Comparison of ENCODE assay signal across 1 cellular context in genomic region chr2:227325056-227325823, GRCh38.
TF ChIP-seq lines count a peak whose summit lies in the region.

MFF (plus strand) TSS chr2:227325251; CDS start chr2:227330666, 5,415 bp downstream.

TF ChIP-seq in K562, 482 proteins besides CTCF, POLR2A, EP300 and RAD21 (continued from another document and continues in another):
- TF ChIP-seq MAZ (CRISPR knock-in tag; conservative IDR thresholded peaks at IDR 0.05 in 1 of 2, IDR thresholded peaks at IDR 0.05 in 1 of 2) (peak; percentile 57 to 72; a peak in 3 of 4 replicates), TFE3 (CRISPR knock-in tag; IDR thresholded peaks at IDR 0.05) (peak; percentile 98), ZSCAN32 (CRISPR knock-in tag; IDR thresholded peaks at IDR 0.05) (no peak), PPARD (CRISPR knock-in tag; IDR thresholded peaks at IDR 0.05) (no peak), CC2D1A (IDR thresholded peaks at IDR 0.05) (no peak), ZNF584 (CRISPR knock-in tag; IDR thresholded peaks at IDR 0.05; ENCODE audit: low read depth) (no peak), ZNF277 (CRISPR knock-in tag; IDR thresholded peaks at IDR 0.05; ENCODE audit: borderline replicate concordance) (no peak), ZBTB7A (IDR thresholded peaks at IDR 0.05; ENCODE audit: borderline replicate concordance, control insufficient read depth, low read depth, low read length) (peak; percentile 71), NRF1 (conservative IDR thresholded peaks at IDR 0.05 in 1 of 2, IDR thresholded peaks at IDR 0.05 in 1 of 2) (peak; percentile 46 to 57; a peak in 3 of 4 replicates), GTF2B (IDR thresholded peaks at IDR 0.05; ENCODE audit: extremely low read depth, insufficient read length) (no peak), MCM7 (IDR thresholded peaks at IDR 0.05) (no peak), CBX5 (IDR thresholded peaks at IDR 0.05; ENCODE audit: borderline replicate concordance, low read depth) (0 out of 2 replicates have a peak, but pooled peaks have one; percentile 60), PYGO2 (tag; IDR thresholded peaks at IDR 0.05) (no peak), BCL6 (CRISPR knock-in tag; IDR thresholded peaks at IDR 0.05) (no peak), ZBED1 (IDR thresholded peaks at IDR 0.05) (no peak), MTA2 (IDR thresholded peaks at IDR 0.05; ENCODE audit: low read depth) (no peak), NR2F6 (CRISPR knock-in tag; IDR thresholded peaks at IDR 0.05) (no peak), NFATC3 (IDR thresholded peaks at IDR 0.05) (no peak), ZNF253 (CRISPR knock-in tag; conservative IDR thresholded peaks at IDR 0.05) (no peak), CHD2 (IDR thresholded peaks at IDR 0.05; ENCODE audit: low read depth, low read length) (no peak), MLLT1 (IDR thresholded peaks at IDR 0.05) (peak in 1 of 2 experiments; percentile 83; a peak in 2 of 4 replicates), MNT (conservative IDR thresholded peaks at IDR 0.05) (peak; percentile 61 to 79), L3MBTL2 (IDR thresholded peaks at IDR 0.05) (peak; percentile 92), KDM1A (IDR thresholded peaks at IDR 0.05) (no peak), ASH1L (IDR thresholded peaks at IDR 0.05; ENCODE audit: borderline replicate concordance, low read depth, partially characterized antibody) (peak; percentile 38), NCOA2 (IDR thresholded peaks at IDR 0.05; ENCODE audit: partially characterized antibody in 2 of 2) (no peak), CBX1 (IDR thresholded peaks at IDR 0.05; ENCODE audit: low read depth) (peak; percentile 87), KLF10 (CRISPR knock-in tag; IDR thresholded peaks at IDR 0.05) (no peak), HNRNPK (IDR thresholded peaks at IDR 0.05; ENCODE audit: low read depth, low read length, poor library complexity, severe bottlenecking) (no peak), ZNF644 (tag; IDR thresholded peaks at IDR 0.05; ENCODE audit: low read depth) (no peak), ZNF384 (IDR thresholded peaks at IDR 0.05; ENCODE audit: low read depth, low read length) (0 out of 2 replicates have a peak, but pooled peaks have one; percentile 10), BACH1 (tag; IDR thresholded peaks at IDR 0.05) (no peak), RNF2 (IDR thresholded peaks at IDR 0.05) (peak; percentile 74; the same call in 1 of the 2 replicates), SREBF2 (CRISPR knock-in tag; IDR thresholded peaks at IDR 0.05) (no peak), ARID2 (IDR thresholded peaks at IDR 0.05) (no peak), ZBTB9 (CRISPR knock-in tag; IDR thresholded peaks at IDR 0.05) (peak; percentile 69; the same call in 1 of the 2 replicates), KAT8 (IDR thresholded peaks at IDR 0.05; ENCODE audit: low read depth) (no peak), XRCC3 (IDR thresholded peaks at IDR 0.05) (no peak), DMBX1 (CRISPR knock-in tag; IDR thresholded peaks at IDR 0.05; ENCODE audit: borderline replicate concordance) (peak; percentile 66; the same call in 1 of the 2 replicates), ELF2 (CRISPR knock-in tag; IDR thresholded peaks at IDR 0.05) (peak; percentile 99), ZNF174 (CRISPR knock-in tag; IDR thresholded peaks at IDR 0.05) (no peak), ZFP91 (CRISPR knock-in tag; IDR thresholded peaks at IDR 0.05) (no peak), ZC3H8 (IDR thresholded peaks at IDR 0.05) (no peak), SIX5 (IDR thresholded peaks at IDR 0.05; ENCODE audit: borderline replicate concordance in 1 of 2, insufficient read depth in 1 of 2, low read depth in 1 of 2, low read length in 2 of 2) (peak; percentile 43 to 49; a peak in 3 of 4 replicates), SAP30 (IDR thresholded peaks at IDR 0.05; ENCODE audit: borderline replicate concordance, insufficient read depth, low read depth, low read length, poor library complexity, severe bottlenecking) (peak; percentile 16), ZNF436 (CRISPR knock-in tag; IDR thresholded peaks at IDR 0.05) (no peak), FUS (optimal IDR thresholded peaks at IDR 0.05; ENCODE audit: low read depth, low read length) (no peak), ELF1 (tag; IDR thresholded peaks at IDR 0.05) (peak; percentile 97), E2F5 (CRISPR knock-in tag; IDR thresholded peaks at IDR 0.05) (no peak; the same call in 1 of the 2 replicates), SRSF3 (IDR thresholded peaks at IDR 0.05; ENCODE audit: insufficient read depth, low read length) (no peak), ZNF41 (CRISPR knock-in tag; conservative IDR thresholded peaks at IDR 0.05) (no peak), ZNF134 (CRISPR knock-in tag; conservative IDR thresholded peaks at IDR 0.05) (no peak), ZNF23 (CRISPR knock-in tag; IDR thresholded peaks at IDR 0.05) (no peak), NCOA6 (IDR thresholded peaks at IDR 0.05) (no peak)
- TF ChIP-seq, protein P1, sequence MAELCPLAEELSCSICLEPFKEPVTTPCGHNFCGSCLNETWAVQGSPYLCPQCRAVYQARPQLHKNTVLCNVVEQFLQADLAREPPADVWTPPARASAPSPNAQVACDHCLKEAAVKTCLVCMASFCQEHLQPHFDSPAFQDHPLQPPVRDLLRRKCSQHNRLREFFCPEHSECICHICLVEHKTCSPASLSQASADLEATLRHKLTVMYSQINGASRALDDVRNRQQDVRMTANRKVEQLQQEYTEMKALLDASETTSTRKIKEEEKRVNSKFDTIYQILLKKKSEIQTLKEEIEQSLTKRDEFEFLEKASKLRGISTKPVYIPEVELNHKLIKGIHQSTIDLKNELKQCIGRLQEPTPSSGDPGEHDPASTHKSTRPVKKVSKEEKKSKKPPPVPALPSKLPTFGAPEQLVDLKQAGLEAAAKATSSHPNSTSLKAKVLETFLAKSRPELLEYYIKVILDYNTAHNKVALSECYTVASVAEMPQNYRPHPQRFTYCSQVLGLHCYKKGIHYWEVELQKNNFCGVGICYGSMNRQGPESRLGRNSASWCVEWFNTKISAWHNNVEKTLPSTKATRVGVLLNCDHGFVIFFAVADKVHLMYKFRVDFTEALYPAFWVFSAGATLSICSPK (IDR thresholded peaks at IDR 0.05; ENCODE audit: borderline replicate concordance): no peak
- TF ChIP-seq, protein P2, sequence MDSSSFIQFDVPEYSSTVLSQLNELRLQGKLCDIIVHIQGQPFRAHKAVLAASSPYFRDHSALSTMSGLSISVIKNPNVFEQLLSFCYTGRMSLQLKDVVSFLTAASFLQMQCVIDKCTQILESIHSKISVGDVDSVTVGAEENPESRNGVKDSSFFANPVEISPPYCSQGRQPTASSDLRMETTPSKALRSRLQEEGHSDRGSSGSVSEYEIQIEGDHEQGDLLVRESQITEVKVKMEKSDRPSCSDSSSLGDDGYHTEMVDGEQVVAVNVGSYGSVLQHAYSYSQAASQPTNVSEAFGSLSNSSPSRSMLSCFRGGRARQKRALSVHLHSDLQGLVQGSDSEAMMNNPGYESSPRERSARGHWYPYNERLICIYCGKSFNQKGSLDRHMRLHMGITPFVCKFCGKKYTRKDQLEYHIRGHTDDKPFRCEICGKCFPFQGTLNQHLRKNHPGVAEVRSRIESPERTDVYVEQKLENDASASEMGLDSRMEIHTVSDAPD (CRISPR knock-in tag; IDR thresholded peaks at IDR 0.05): no peak
- TF ChIP-seq, protein P3, sequence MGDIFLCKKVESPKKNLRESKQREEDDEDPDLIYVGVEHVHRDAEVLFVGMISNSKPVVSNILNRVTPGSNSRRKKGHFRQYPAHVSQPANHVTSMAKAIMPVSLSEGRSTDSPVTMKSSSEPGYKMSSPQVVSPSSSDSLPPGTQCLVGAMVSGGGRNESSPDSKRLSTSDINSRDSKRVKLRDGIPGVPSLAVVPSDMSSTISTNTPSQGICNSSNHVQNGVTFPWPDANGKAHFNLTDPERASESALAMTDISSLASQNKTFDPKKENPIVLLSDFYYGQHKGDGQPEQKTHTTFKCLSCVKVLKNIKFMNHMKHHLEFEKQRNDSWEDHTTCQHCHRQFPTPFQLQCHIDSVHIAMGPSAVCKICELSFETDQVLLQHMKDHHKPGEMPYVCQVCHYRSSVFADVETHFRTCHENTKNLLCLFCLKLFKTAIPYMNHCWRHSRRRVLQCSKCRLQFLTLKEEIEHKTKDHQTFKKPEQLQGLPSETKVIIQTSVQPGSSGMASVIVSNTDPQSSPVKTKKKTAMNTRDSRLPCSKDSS (IDR thresholded peaks at IDR 0.05; ENCODE audit: low read depth, partially characterized antibody): no peak
